8 cellular contexts compared by ENCODE assay signal in the genomic region with DNA sequence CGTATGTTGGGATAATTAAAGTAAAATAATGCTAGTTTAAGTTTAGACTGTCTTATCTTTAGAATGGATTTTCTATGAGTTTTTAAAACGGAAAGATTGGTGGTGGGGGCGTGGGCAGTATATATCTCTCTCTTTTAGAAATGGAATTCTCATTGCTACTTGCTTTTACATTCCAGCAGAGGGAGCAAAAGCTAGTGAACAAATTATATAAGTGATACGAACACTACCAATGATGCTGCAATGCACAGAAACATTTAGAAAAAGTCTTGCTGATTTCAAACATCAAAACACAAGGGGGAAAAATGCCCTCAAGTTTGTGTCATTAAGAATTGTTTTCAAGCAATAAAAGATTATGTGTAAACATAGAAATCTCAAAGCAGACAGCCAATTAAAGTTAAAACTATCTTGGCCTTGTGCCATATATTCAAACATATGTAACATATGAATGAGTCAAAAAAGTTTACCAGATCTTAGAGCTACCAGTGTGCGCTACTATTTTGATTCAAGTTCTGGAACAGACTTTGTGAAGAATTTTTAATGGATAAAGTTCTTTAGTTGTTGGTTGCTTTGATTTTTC.
DNase-seq lines count a peak whose midpoint lies in the region; ATAC-seq and TF ChIP-seq lines count a peak whose summit lies in the region.

No MANE protein-coding gene starts in this region.

- H3K27me3 ChIP-seq in RWPE2 (ENCODE audit: insufficient read depth, poor library complexity, severe bottlenecking): no peaks in the 10 kb centered on the region

- H3K9me3 ChIP-seq in RWPE2 (ENCODE audit: severe bottlenecking) (no peaks in the 10 kb centered on the region), T-helper 17 cell (ENCODE audit: control insufficient read depth, low read length, poor library complexity, severe bottlenecking) (no peaks in the 10 kb centered on the region)

- H3K36me3 Mint-ChIP-seq in glutamatergic neuron (ENCODE audit: unreplicated experiment) (no peaks in the 10 kb centered on the region), T-helper 17 cell (ENCODE audit: low read depth) (no peaks in the 10 kb centered on the region)

- no peak overlapping the region for H3K27ac Mint-ChIP-seq in glutamatergic neuron (ENCODE audit: unreplicated experiment)
- no peak overlapping the region for H3K27ac Mint-ChIP-seq in T-helper 17 cell

- ATAC-seq in HG03558 (IDR thresholded peaks at IDR 0.05; ENCODE audit: extremely low read depth, unreplicated experiment) (peak; percentile 53), RWPE2 (ENCODE audit: low read depth) (peak; percentile 62; the same call in 1 of the 3 replicates), esophagus mucosa (no peak), T-helper 17 cell (no peak), HG03521 (IDR thresholded peaks at IDR 0.05; ENCODE audit: unreplicated experiment) (no peak)

- no peak overlapping the region for H3K4me3 Mint-ChIP-seq in glutamatergic neuron (ENCODE audit: unreplicated experiment)
- no peak overlapping the region for H3K4me3 Mint-ChIP-seq in T-helper 17 cell

- no peaks in the 10 kb centered on the region for H3K36me3 ChIP-seq in RWPE2 (ENCODE audit: low read depth)

- H3K27me3 Mint-ChIP-seq in glutamatergic neuron (ENCODE audit: unreplicated experiment): peaks cover 3% of the 10 kb centered on the region
- H3K27me3 Mint-ChIP-seq in T-helper 17 cell: no peaks in the 10 kb centered on the region

- no peaks in the 10 kb centered on the region for H3K9me3 Mint-ChIP-seq in glutamatergic neuron (ENCODE audit: unreplicated experiment)

- DNase-seq in GM12865 (ENCODE audit: low read depth): peak; percentile 5
- DNase-seq in RWPE2 (ENCODE audit: low spot score): no peak
- no peak for DNase-seq in glutamatergic neuron
- DNase-seq in activated CD8-positive, alpha-beta memory T cell treated with anti-CD3 and anti-CD28 coated beads, Interleukin-2, amount 50 U/mL, for 48 hours: no peak
- no peak for DNase-seq in T-helper 17 cell

- H3K4me1 Mint-ChIP-seq in glutamatergic neuron (ENCODE audit: low read depth, unreplicated experiment) (no peaks in the 10 kb centered on the region), T-helper 17 cell (no peaks in the 10 kb centered on the region)

- H3K4me1 ChIP-seq in RWPE2 (ENCODE audit: insufficient read depth, poor library complexity, severe bottlenecking): no peaks in the 10 kb centered on the region

- TF ChIP-seq CTCF in GM12865 (IDR thresholded peaks at IDR 0.05; ENCODE audit: insufficient read depth, low read depth, low read length, missing control alignments) (peak; percentile 27), RWPE2 (IDR thresholded peaks at IDR 0.05; ENCODE audit: poor library complexity, severe bottlenecking) (peak; percentile 65), glutamatergic neuron (IDR thresholded peaks at IDR 0.05; ENCODE audit: partially characterized antibody, unreplicated experiment) (peak; percentile 58)

- no peak overlapping the region for H3K27ac ChIP-seq in RWPE2 (ENCODE audit: poor library complexity, severe bottlenecking)

- H3K4me3 ChIP-seq in GM12865 (ENCODE audit: low read depth, low read length) (no peak overlapping the region), RWPE2 (ENCODE audit: severe bottlenecking) (no peak overlapping the region)

Comparison
In these comparisons a context has a peak if more than half of its experiments do, and no peak if none do; other contexts are left out.
1. ATAC-seq: peak in HG03558 (single experiment) and RWPE2 (single experiment); none in esophagus mucosa (single experiment), T-helper 17 cell (single experiment) and HG03521 (single experiment).
2. Peak in every context shown above with its lines, with median percentiles within 50 percentile points of each other: CTCF ChIP-seq.